20 cellular contexts compared by ENCODE assay signal in genomic region chr20:20823469-20823868, GRCh38.
DNase-seq lines count a peak whose midpoint lies in the region; ATAC-seq and TF ChIP-seq lines count a peak whose summit lies in the region.
"Had no signal": no experiment of that assay in that cellular context is flagged by ENCODE, and none has a peak within 500 bp of the region (broad histone marks: within the 10 kb centered on the region; RNA-seq: fewer than 3 reads in every experiment).

No MANE protein-coding gene starts in this region.

- ATAC-seq in Right ventricle myocardium superior (ENCODE audit: poor library complexity) (peak; percentile 46), left lobe of liver (peak; percentile 71), GM21576 (IDR thresholded peaks at IDR 0.05; ENCODE audit: unreplicated experiment) (no peak)
- ATAC-seq in stimulated activated naive B cell treated with anti-CD40 and anti-IgM and Interleukin-4, amounts not matched to agents 10 μg/mL and 1 μg/mL and 100 μg/mL, for 72 hours (replicated peaks): no peak
- ATAC-seq: foreskin keratinocyte had no signal

- DNase-seq in Right ventricle myocardium superior: no peak
- no peak for DNase-seq in left ventricle myocardium inferior
- DNase-seq in NCI-H446 treated with DMSO at 0.1 percent for 48 hours (lab: John Stamatoyannopoulos, UW): peak; percentile 93
- DNase-seq in left lobe of liver (ENCODE audit: low spot score): peak; percentile 55
- DNase-seq in stimulated activated naive B cell treated with anti-CD40 and anti-IgM and Interleukin-4, amounts not matched to agents 10 μg/mL and 1 μg/mL and 100 μg/mL, for 72 hours: no peak
- no peak for DNase-seq in endodermal cell
- DNase-seq in AG08396 (ENCODE audit: low spot score): no peak
- DNase-seq: activated CD4-positive, alpha-beta T cell treated with anti-CD3 and anti-CD28 coated beads, Interleukin-2, amount 50 U/mL, for 1 hour; activated naive CD4-positive, alpha-beta T cell treated with anti-CD3 and anti-CD28 coated beads, Interleukin-2, amount 50 U/mL, for 16 hours; COR-L47; DMS79 treated with DMSO at 0.1 percent for 48 hours; effector memory CD4-positive, alpha-beta T cell; foreskin keratinocyte; KG1; uterus had no signal

- no peaks in the 10 kb centered on the region for H3K36me3 Mint-ChIP-seq in stimulated activated naive B cell treated with anti-CD40 and anti-IgM and Interleukin-4, amounts not matched to agents 10 μg/mL and 1 μg/mL and 100 μg/mL, for 72 hours
- H3K36me3 Mint-ChIP-seq in endodermal cell (ENCODE audit: low read depth): no peaks in the 10 kb centered on the region

- peak overlapping the region; percentile 44 for H3K27ac Mint-ChIP-seq in stimulated activated naive B cell treated with anti-CD40 and anti-IgM and Interleukin-4, amounts not matched to agents 10 μg/mL and 1 μg/mL and 100 μg/mL, for 72 hours
- H3K27ac Mint-ChIP-seq in endodermal cell: no peak overlapping the region
- H3K27ac Mint-ChIP-seq: B cell had no signal

- H3K9me3 ChIP-seq in left ventricle myocardium inferior (replicated peaks) (no peaks in the 10 kb centered on the region), endodermal cell (ENCODE audit: control insufficient read depth, low read length) (no peaks in the 10 kb centered on the region)
- H3K9me3 ChIP-seq: uterus had no signal

- TF ChIP-seq CTCF in left ventricle myocardium inferior (IDR thresholded peaks at IDR 0.05; ENCODE audit: borderline replicate concordance) (no peak), endodermal cell (conservative IDR thresholded peaks at IDR 0.05) (no peak)

- no peak overlapping the region for H3K9ac ChIP-seq in endodermal cell (ENCODE audit: extremely low read depth, low read length, poor library complexity, severe bottlenecking)

- H3K4me1 Mint-ChIP-seq in stimulated activated naive B cell treated with anti-CD40 and anti-IgM and Interleukin-4, amounts not matched to agents 10 μg/mL and 1 μg/mL and 100 μg/mL, for 72 hours: peaks cover 6 to 7% of the 10 kb centered on the region in 2 donors
- H3K4me1 Mint-ChIP-seq in endodermal cell: peaks cover 27% of the 10 kb centered on the region

- intact Hi-C loops in Right ventricle myocardium superior (cut with DNase I): no loop called here
- intact Hi-C loops in left ventricle myocardium inferior (cut with micrococcal nuclease): loop anchor here (5.0 kb wide), 1 partner anchor 156 kb away; no protein-coding TSS in a partner anchor

- H3K36me3 ChIP-seq in left ventricle myocardium inferior (no peaks in the 10 kb centered on the region), endodermal cell (ENCODE audit: control insufficient read depth, insufficient read depth, low read length) (no peaks in the 10 kb centered on the region)
- H3K36me3 ChIP-seq: uterus had no signal

- WGBS in endodermal cell (ENCODE audit: insufficient coverage in 1 of 2, insufficient read length in 1 of 2), 2 experiments: 92% methylated on average over 10 to 11 of the region's 11 CpGs

- H3K27me3 ChIP-seq in left ventricle myocardium inferior (ENCODE audit: low read depth) (peaks cover 50% of the 10 kb centered on the region), endodermal cell (ENCODE audit: control insufficient read depth, insufficient read depth, low read length, poor library complexity, severe bottlenecking) (no peaks in the 10 kb centered on the region)
- H3K27me3 ChIP-seq: foreskin keratinocyte, uterus had no signal

- H3K27ac ChIP-seq in left ventricle myocardium inferior (replicated peaks) (no peak overlapping the region), endodermal cell (ENCODE audit: low read depth, low read length) (no peak overlapping the region)
- H3K27ac ChIP-seq: foreskin keratinocyte, SK-N-MC, uterus had no signal

- H3K9me3 Mint-ChIP-seq in stimulated activated naive B cell treated with anti-CD40 and anti-IgM and Interleukin-4, amounts not matched to agents 10 μg/mL and 1 μg/mL and 100 μg/mL, for 72 hours: no peaks in the 10 kb centered on the region
- H3K9me3 Mint-ChIP-seq in endodermal cell: peaks cover under 1% of the 10 kb centered on the region

- no peak overlapping the region for H3K4me3 ChIP-seq in left ventricle myocardium inferior
- H3K4me3 ChIP-seq in endodermal cell (ENCODE audit: low read length): no peak overlapping the region
- H3K4me3 ChIP-seq: lung, SK-N-MC, smooth muscle cell, uterus had no signal

- H3K4me1 ChIP-seq in left ventricle myocardium inferior (peaks cover 12% of the 10 kb centered on the region), endodermal cell (ENCODE audit: control insufficient read depth, insufficient read depth, low read length) (no peaks in the 10 kb centered on the region)
- H3K4me1 ChIP-seq: foreskin keratinocyte, uterus had no signal

- H3K27me3 Mint-ChIP-seq in stimulated activated naive B cell treated with anti-CD40 and anti-IgM and Interleukin-4, amounts not matched to agents 10 μg/mL and 1 μg/mL and 100 μg/mL, for 72 hours: peaks cover 33 to 51% of the 10 kb centered on the region in 2 donors
- H3K27me3 Mint-ChIP-seq in endodermal cell (ENCODE audit: insufficient read depth): peaks cover 9% of the 10 kb centered on the region

- no peak overlapping the region for H3K4me3 Mint-ChIP-seq in stimulated activated naive B cell treated with anti-CD40 and anti-IgM and Interleukin-4, amounts not matched to agents 10 μg/mL and 1 μg/mL and 100 μg/mL, for 72 hours
- H3K4me3 Mint-ChIP-seq in endodermal cell: no peak overlapping the region
- H3K4me3 Mint-ChIP-seq: B cell had no signal

Comparison
In these comparisons a context has a peak if more than half of its experiments do, and no peak if none do; other contexts are left out.
1. ATAC-seq: peak in Right ventricle myocardium superior (single experiment) and left lobe of liver (single experiment); none in stimulated activated naive B cell treated with anti-CD40 and anti-IgM and Interleukin-4, amounts not matched to agents 10 μg/mL and 1 μg/mL and 100 μg/mL, for 72 hours (0 of 2) and GM21576 (single experiment).
2. DNase-seq: peak in NCI-H446 treated with DMSO at 0.1 percent for 48 hours (single experiment) and left lobe of liver (single experiment); none in Right ventricle myocardium superior (single experiment), left ventricle myocardium inferior (single experiment), stimulated activated naive B cell treated with anti-CD40 and anti-IgM and Interleukin-4, amounts not matched to agents 10 μg/mL and 1 μg/mL and 100 μg/mL, for 72 hours (single experiment), endodermal cell (single experiment) and AG08396 (single experiment).